In the genomic region with DNA sequence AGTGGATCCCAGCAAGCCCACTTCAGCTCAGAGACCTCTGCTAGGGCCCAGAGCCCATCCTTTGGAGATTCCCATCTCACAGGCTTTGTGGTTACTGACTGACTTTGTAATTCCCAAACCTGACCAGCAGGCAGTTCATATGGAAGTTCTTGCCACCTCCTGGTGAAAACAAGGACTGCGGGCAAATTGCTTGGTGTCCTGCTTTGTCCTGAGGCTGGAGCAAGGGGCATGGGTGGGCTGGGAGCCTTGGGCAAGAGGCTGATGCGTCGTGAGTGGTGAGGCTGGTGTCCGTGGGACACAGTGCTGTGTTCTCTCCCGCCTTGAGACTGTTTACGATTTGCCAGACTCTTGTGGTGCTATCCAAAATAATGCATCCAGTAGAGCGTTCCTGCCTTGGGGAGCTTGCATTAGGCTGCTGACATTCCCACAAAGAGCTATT, we compare ENCODE assay signal across 8 cellular contexts.
DNase-seq lines count a peak whose midpoint lies in the region; ATAC-seq and TF ChIP-seq lines count a peak whose summit lies in the region.

No MANE protein-coding gene starts in this region.

- TF ChIP-seq CTCF in WI38 (IDR thresholded peaks at IDR 0.05; ENCODE audit: low read depth, low read length) (peak; percentile 89), right atrium auricular region (IDR thresholded peaks at IDR 0.05) (peak; percentile 41 to 72)

- H3K9me3 ChIP-seq in right atrium auricular region (no peaks in the 10 kb centered on the region), skeletal muscle satellite cell (replicated peaks; ENCODE audit: low read length) (no peaks in the 10 kb centered on the region)

- H3K36me3 ChIP-seq in right atrium auricular region (no peaks in the 10 kb centered on the region), skeletal muscle satellite cell (ENCODE audit: insufficient read depth, low read length) (no peaks in the 10 kb centered on the region)

- peak; percentile 76 for DNase-seq in Daoy (ENCODE audit: low read depth)
- peak; percentile 32 for DNase-seq in NCI-H128 (lab: John Stamatoyannopoulos, UW; ENCODE audit: unreplicated experiment)
- peak; percentile 81 for DNase-seq in right atrium auricular region (ENCODE audit: low spot score)

- peak overlapping the region; percentile 87 to 98 for H3K27ac ChIP-seq in right atrium auricular region

- no peak overlapping the region for H3K4me3 ChIP-seq in WI38 (ENCODE audit: low read depth, low read length)
- no peak overlapping the region for H3K4me3 ChIP-seq in right atrium auricular region
- no peak overlapping the region for H3K4me3 ChIP-seq in skeletal muscle satellite cell (ENCODE audit: low read length)

- ATAC-seq in HG02763 (IDR thresholded peaks at IDR 0.05; ENCODE audit: unreplicated experiment), result no peak
- no peak for ATAC-seq in HG03439 (IDR thresholded peaks at IDR 0.05; ENCODE audit: unreplicated experiment)
- no peak for ATAC-seq in HG02884 (IDR thresholded peaks at IDR 0.05; ENCODE audit: unreplicated experiment)

- peaks cover 4 to 61% of the 10 kb centered on the region in 2 donors for H3K4me1 ChIP-seq in right atrium auricular region
- H3K4me1 ChIP-seq in skeletal muscle satellite cell (ENCODE audit: control insufficient read depth, insufficient read depth, low read length), result peaks cover 49% of the 10 kb centered on the region

- H3K4me2 ChIP-seq in skeletal muscle satellite cell (ENCODE audit: low read length), result peak overlapping the region; percentile 71

- H3K27me3 ChIP-seq in right atrium auricular region (no peaks in the 10 kb centered on the region), skeletal muscle satellite cell (ENCODE audit: control insufficient read depth, insufficient read depth, low read length) (no peaks in the 10 kb centered on the region)

- peak overlapping the region; percentile 75 for H3K9ac ChIP-seq in skeletal muscle satellite cell (ENCODE audit: low read depth, low read length)
